30 cellular contexts compared by ENCODE assay signal in genomic region chrX:42738552-42738951, GRCh38. TPM values are rescaled to one million over a fixed set of nuclear protein-coding genes. Genes with fewer than 3 reads are reported as not detected.
"Had no signal": no experiment of that assay in that cellular context is flagged by ENCODE, and none has a peak within 500 bp of the region (broad histone marks: within the 10 kb centered on the region; RNA-seq: fewer than 3 reads in every experiment).

No MANE protein-coding gene starts in this region.

- H3K36me3 ChIP-seq: stomach, suprapubic skin, thoracic aorta, thyroid gland, tibial nerve, transverse colon, upper lobe of left lung, upper lobe of right lung, uterus, vagina had no signal

- ATAC-seq: stimulated activated effector memory CD8-positive, alpha-beta T cell treated with anti-CD3 and anti-CD28 coated beads, Interleukin-12 subunit alpha, Interleukin-12 subunit beta, amount 100 ng/mL, for 72 hours; stimulated activated naive CD8-positive, alpha-beta T cell treated with anti-CD3 and anti-CD28 coated beads, Interleukin-15, amount 100 ng/mL, for 72 hours; stimulated activated naive CD8-positive, alpha-beta T cell treated with anti-CD3 and anti-CD28 coated beads, Interleukin-15, Interleukin-2, amounts not matched to agents 100 U/mL and 50 U/mL, for 24 hours; upper lobe of right lung had no signal

- H3K9me3 ChIP-seq: stomach, suprapubic skin, testis, thoracic aorta, thyroid gland, tibial nerve, transverse colon, upper lobe of left lung, upper lobe of right lung, uterus, vagina had no signal

- H3K36me3 Mint-ChIP-seq: stimulated activated effector memory CD8-positive, alpha-beta T cell treated with anti-CD3 and anti-CD28 coated beads, Interleukin-12 subunit alpha, Interleukin-12 subunit beta, amount 100 ng/mL, for 72 hours; stimulated activated memory B cell treated with anti-CD40 and anti-IgM and Interleukin-4, amounts not matched to agents 10 μg/mL and 1 μg/mL and 100 μg/mL, for 72 hours; stimulated activated naive B cell treated with anti-CD40 and anti-IgM and Interleukin-4, amounts not matched to agents 10 μg/mL and 1 μg/mL and 100 μg/mL, for 72 hours; type B pancreatic cell had no signal

- H3K9me3 Mint-ChIP-seq: stimulated activated effector memory CD8-positive, alpha-beta T cell treated with anti-CD3 and anti-CD28 coated beads, Interleukin-12 subunit alpha, Interleukin-12 subunit beta, amount 100 ng/mL, for 72 hours; stimulated activated memory B cell treated with anti-CD40 and anti-IgM and Interleukin-4, amounts not matched to agents 10 μg/mL and 1 μg/mL and 100 μg/mL, for 72 hours; stimulated activated naive B cell treated with anti-CD40 and anti-IgM and Interleukin-4, amounts not matched to agents 10 μg/mL and 1 μg/mL and 100 μg/mL, for 72 hours; stimulated activated naive CD8-positive, alpha-beta T cell treated with anti-CD3 and anti-CD28 coated beads, Interleukin-15, amount 100 ng/mL, for 72 hours; stimulated activated naive CD8-positive, alpha-beta T cell treated with anti-CD3 and anti-CD28 coated beads, Interleukin-15, Interleukin-2, amounts not matched to agents 100 ng/mL and 50 ng/mL, for 24 hours; type B pancreatic cell had no signal

- H3K27ac ChIP-seq: stomach, suprapubic skin, testis, thyroid gland, tibial nerve, transverse colon, upper lobe of left lung, upper lobe of right lung, uterus, vagina had no signal

- DNase-seq: stimulated activated CD4-positive, alpha-beta T cell treated with anti-CD3 and anti-CD28 coated beads, Interleukin-2, amount 100 ng/mL, for 48 hours; stimulated activated CD4-positive, alpha-beta T cell treated with anti-CD3 and anti-CD28 coated beads, Interleukin-4, amount 100 ng/mL, for 1 hour; stimulated activated CD4-positive, alpha-beta T cell treated with anti-CD3 and anti-CD28 coated beads, Interleukin-4, amount 100 ng/mL, for 24 hours; stimulated activated CD4-positive, alpha-beta T cell treated with anti-CD3 and anti-CD28 coated beads, Interleukin-4, amount 100 ng/mL, for 4 hours; stimulated activated CD8-positive, alpha-beta memory T cell treated with anti-CD3 and anti-CD28 coated beads, Interleukin-4, amount 100 ng/mL, for 48 hours; stimulated activated naive B cell treated with anti-CD40 and anti-IgM and Interleukin-4, amounts not matched to agents 10 μg/mL and 1 μg/mL and 100 μg/mL, for 72 hours; stimulated activated naive CD4-positive, alpha-beta T cell treated with Interleukin-2 at 50 U/mL for 16 hours; stimulated activated naive CD8-positive, alpha-beta T cell treated with anti-CD3 and anti-CD28 coated beads, Interleukin-15, amount 100 ng/mL, for 72 hours; stimulated activated naive CD8-positive, alpha-beta T cell treated with anti-CD3 and anti-CD28 coated beads, Interleukin-15, Interleukin-2, amounts not matched to agents 100 U/mL and 50 U/mL, for 24 hours; stomach; substantia nigra; testis; thyroid gland; transverse colon; trophoblast cell; upper lobe of left lung; upper lobe of right lung; uterus had no signal

- H3K4me3 ChIP-seq: stomach, suprapubic skin, testis, thoracic aorta, thyroid gland, tibial nerve, transverse colon, upper lobe of left lung, upper lobe of right lung, uterus, vagina had no signal

- H3K4me3 Mint-ChIP-seq: stimulated activated effector memory CD8-positive, alpha-beta T cell treated with anti-CD3 and anti-CD28 coated beads, Interleukin-12 subunit alpha, Interleukin-12 subunit beta, amount 100 ng/mL, for 72 hours; stimulated activated memory B cell treated with anti-CD40 and anti-IgM and Interleukin-4, amounts not matched to agents 10 μg/mL and 1 μg/mL and 100 μg/mL, for 72 hours; stimulated activated naive B cell treated with anti-CD40 and anti-IgM and Interleukin-4, amounts not matched to agents 10 μg/mL and 1 μg/mL and 100 μg/mL, for 72 hours; stimulated activated naive CD8-positive, alpha-beta T cell treated with anti-CD3 and anti-CD28 coated beads, Interleukin-15, amount 100 ng/mL, for 72 hours; stimulated activated naive CD8-positive, alpha-beta T cell treated with anti-CD3 and anti-CD28 coated beads, Interleukin-15, Interleukin-2, amounts not matched to agents 100 ng/mL and 50 ng/mL, for 24 hours; type B pancreatic cell had no signal

- H3K27me3 ChIP-seq: stomach, suprapubic skin, testis, thyroid gland, tibial nerve, transverse colon, upper lobe of left lung, upper lobe of right lung, uterus, vagina had no signal

- H3K4me1 ChIP-seq: suprapubic skin, testis, thyroid gland, tibial nerve, transverse colon, upper lobe of left lung, upper lobe of right lung, uterus, vagina had no signal

- H3K27ac Mint-ChIP-seq: stimulated activated effector memory CD8-positive, alpha-beta T cell treated with anti-CD3 and anti-CD28 coated beads, Interleukin-12 subunit alpha, Interleukin-12 subunit beta, amount 100 ng/mL, for 72 hours; stimulated activated naive CD8-positive, alpha-beta T cell treated with anti-CD3 and anti-CD28 coated beads, Interleukin-15, Interleukin-2, amounts not matched to agents 100 ng/mL and 50 ng/mL, for 24 hours; type B pancreatic cell had no signal

- H3K27me3 Mint-ChIP-seq: stimulated activated memory B cell treated with anti-CD40 and anti-IgM and Interleukin-4, amounts not matched to agents 10 μg/mL and 1 μg/mL and 100 μg/mL, for 72 hours; stimulated activated naive B cell treated with anti-CD40 and anti-IgM and Interleukin-4, amounts not matched to agents 10 μg/mL and 1 μg/mL and 100 μg/mL, for 72 hours; stimulated activated naive CD8-positive, alpha-beta T cell treated with anti-CD3 and anti-CD28 coated beads, Interleukin-15, amount 100 ng/mL, for 72 hours; stimulated activated naive CD8-positive, alpha-beta T cell treated with anti-CD3 and anti-CD28 coated beads, Interleukin-15, Interleukin-2, amounts not matched to agents 100 ng/mL and 50 ng/mL, for 24 hours; type B pancreatic cell had no signal

- H3K4me1 Mint-ChIP-seq: stimulated activated effector memory CD8-positive, alpha-beta T cell treated with anti-CD3 and anti-CD28 coated beads, Interleukin-12 subunit alpha, Interleukin-12 subunit beta, amount 100 ng/mL, for 72 hours; stimulated activated memory B cell treated with anti-CD40 and anti-IgM and Interleukin-4, amounts not matched to agents 10 μg/mL and 1 μg/mL and 100 μg/mL, for 72 hours; stimulated activated naive CD8-positive, alpha-beta T cell treated with anti-CD3 and anti-CD28 coated beads, Interleukin-15, amount 100 ng/mL, for 72 hours had no signal

RNA-seq across cellular contexts. Expression of gene PPP1R2C, which starts 39.4 kb away (rescaled TPM):
- total RNA-seq: stomach, suprapubic skin, temporal lobe, thoracic aorta, thyroid gland, tibial nerve, transverse colon, upper lobe of left lung, upper lobe of right lung, ureter, urinary bladder, uterus, vagina had no signal
- polyA plus RNA-seq: stomach, thymus, urinary bladder had no signal
